Comparison of ENCODE assay signal across 1 cellular context in genomic region chr4:1802151-1802715, GRCh38.
TF ChIP-seq lines count a peak whose summit lies in the region.

No MANE protein-coding gene starts in this region.

TF ChIP-seq in HepG2, 621 proteins besides CTCF, POLR2A, EP300 and RAD21 (continued from another document and continues in another):
- TF ChIP-seq, protein P1, sequence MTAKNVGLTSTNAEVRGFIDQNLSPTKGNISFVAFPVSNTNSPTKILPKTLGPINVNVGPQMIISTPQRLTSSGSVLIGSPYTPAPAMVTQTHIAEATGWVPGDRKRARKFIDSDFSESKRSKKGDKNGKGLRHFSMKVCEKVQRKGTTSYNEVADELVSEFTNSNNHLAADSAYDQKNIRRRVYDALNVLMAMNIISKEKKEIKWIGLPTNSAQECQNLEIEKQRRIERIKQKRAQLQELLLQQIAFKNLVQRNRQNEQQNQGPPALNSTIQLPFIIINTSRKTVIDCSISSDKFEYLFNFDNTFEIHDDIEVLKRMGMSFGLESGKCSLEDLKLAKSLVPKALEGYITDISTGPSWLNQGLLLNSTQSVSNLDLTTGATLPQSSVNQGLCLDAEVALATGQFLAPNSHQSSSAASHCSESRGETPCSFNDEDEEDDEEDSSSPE (CRISPR knock-in tag; IDR thresholded peaks at IDR 0.05) = peak; percentile 59; the same call in 1 of the 2 replicates
- TF ChIP-seq ZNF160 (CRISPR knock-in tag; IDR thresholded peaks at IDR 0.05) (no peak), ZNF274 (CRISPR knock-in tag; IDR thresholded peaks at IDR 0.05) (peak; percentile 80), HNF4A (CRISPR knock-in tag; IDR thresholded peaks at IDR 0.05) (peak; percentile 86), NFIB (CRISPR knock-in tag; IDR thresholded peaks at IDR 0.05; ENCODE audit: borderline replicate concordance) (no peak), SMARCE1 (IDR thresholded peaks at IDR 0.05; ENCODE audit: borderline replicate concordance) (no peak), AGO2 (optimal IDR thresholded peaks at IDR 0.05; ENCODE audit: low read depth, low read length) (peak; percentile 83), U2AF2 (IDR thresholded peaks at IDR 0.05; ENCODE audit: low read depth, low read length) (peak; percentile 91), ZNF75D (CRISPR knock-in tag; IDR thresholded peaks at IDR 0.05; ENCODE audit: borderline replicate concordance) (no peak), TRAFD1 (CRISPR knock-in tag; IDR thresholded peaks at IDR 0.05; ENCODE audit: borderline replicate concordance) (no peak; the same call in 1 of the 2 replicates), ZNF781 (CRISPR knock-in tag; IDR thresholded peaks at IDR 0.05; ENCODE audit: borderline replicate concordance, not compliant biosample characterization) (no peak), EZH2 (conservative IDR thresholded peaks at IDR 0.05; ENCODE audit: low read depth, low read length) (no peak), KDM6A (CRISPR knock-in tag; IDR thresholded peaks at IDR 0.05; ENCODE audit: low read depth) (no peak; the same call in 1 of the 2 replicates), ZNF766 (CRISPR knock-in tag; IDR thresholded peaks at IDR 0.05; ENCODE audit: borderline replicate concordance) (no peak), GATAD1 (CRISPR knock-in tag; IDR thresholded peaks at IDR 0.05) (no peak), TEAD2 (CRISPR knock-in tag; IDR thresholded peaks at IDR 0.05) (no peak), ZNF530 (CRISPR knock-in tag; IDR thresholded peaks at IDR 0.05; ENCODE audit: low read depth) (no peak), GATA4 (IDR thresholded peaks at IDR 0.05; ENCODE audit: borderline replicate concordance, low read depth) (no peak), PPARG (CRISPR knock-in tag; conservative IDR thresholded peaks at IDR 0.05) (no peak), ATF7 (IDR thresholded peaks at IDR 0.05) (no peak), ATF7 (CRISPR knock-in tag; IDR thresholded peaks at IDR 0.05) (no peak), ZBTB8A (CRISPR knock-in tag; IDR thresholded peaks at IDR 0.05; ENCODE audit: borderline replicate concordance, low read depth) (no peak), REPIN1 (CRISPR knock-in tag; IDR thresholded peaks at IDR 0.05; ENCODE audit: borderline replicate concordance, low read depth) (peak; percentile 95), ZMYM3 (CRISPR knock-in tag; IDR thresholded peaks at IDR 0.05) (peak; percentile 40; the same call in 1 of the 2 replicates), ZMAT3 (CRISPR knock-in tag; conservative IDR thresholded peaks at IDR 0.05) (no peak), NRL (CRISPR knock-in tag; IDR thresholded peaks at IDR 0.05; ENCODE audit: borderline replicate concordance) (0 out of 2 replicates have a peak, but pooled peaks have one; percentile 20), ZNF580 (CRISPR knock-in tag; IDR thresholded peaks at IDR 0.05; ENCODE audit: borderline replicate concordance, low read depth) (no peak), ZNF598 (CRISPR knock-in tag; IDR thresholded peaks at IDR 0.05; ENCODE audit: borderline replicate concordance) (peak; percentile 68; the same call in 1 of the 2 replicates), NONO (IDR thresholded peaks at IDR 0.05) (no peak), NONO (CRISPR knock-in tag; conservative IDR thresholded peaks at IDR 0.05) (peak; percentile 77), TCF12 (IDR thresholded peaks at IDR 0.05) (no peak), TCF12 (CRISPR knock-in tag; IDR thresholded peaks at IDR 0.05) (peak; percentile 79; the same call in 1 of the 2 replicates), IRF2 (CRISPR knock-in tag; IDR thresholded peaks at IDR 0.05) (peak; percentile 14; the same call in 1 of the 2 replicates), ZNF614 (CRISPR knock-in tag; IDR thresholded peaks at IDR 0.05; ENCODE audit: borderline replicate concordance) (0 out of 2 replicates have a peak, but pooled peaks have one; percentile 15), ZSCAN30 (CRISPR knock-in tag; IDR thresholded peaks at IDR 0.05) (no peak), ZNF569 (CRISPR knock-in tag; IDR thresholded peaks at IDR 0.05; ENCODE audit: borderline replicate concordance) (no peak), PAWR (CRISPR knock-in tag; IDR thresholded peaks at IDR 0.05; ENCODE audit: borderline replicate concordance) (no peak), ARID2 (CRISPR knock-in tag; IDR thresholded peaks at IDR 0.05; ENCODE audit: borderline replicate concordance) (0 out of 2 replicates have a peak, but pooled peaks have one; percentile 45), IKZF4 (CRISPR knock-in tag; IDR thresholded peaks at IDR 0.05; ENCODE audit: borderline replicate concordance, low read depth, not compliant biosample characterization) (no peak), DDIT3 (CRISPR knock-in tag; IDR thresholded peaks at IDR 0.05) (no peak), TAF1 (CRISPR knock-in tag; IDR thresholded peaks at IDR 0.05) (peak; percentile 23; the same call in 1 of the 2 replicates), RAD51 (IDR thresholded peaks at IDR 0.05; ENCODE audit: borderline replicate concordance) (no peak), TFE3 (CRISPR knock-in tag; IDR thresholded peaks at IDR 0.05) (no peak), ZNF720 (CRISPR knock-in tag; IDR thresholded peaks at IDR 0.05) (no peak), ZNF430 (CRISPR knock-in tag; IDR thresholded peaks at IDR 0.05) (peak; percentile 59; the same call in 1 of the 2 replicates)
- TF ChIP-seq, protein P2, sequence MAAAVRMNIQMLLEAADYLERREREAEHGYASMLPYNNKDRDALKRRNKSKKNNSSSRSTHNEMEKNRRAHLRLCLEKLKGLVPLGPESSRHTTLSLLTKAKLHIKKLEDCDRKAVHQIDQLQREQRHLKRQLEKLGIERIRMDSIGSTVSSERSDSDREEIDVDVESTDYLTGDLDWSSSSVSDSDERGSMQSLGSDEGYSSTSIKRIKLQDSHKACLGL (CRISPR knock-in tag; IDR thresholded peaks at IDR 0.05) = peak; percentile 66
- TF ChIP-seq, protein P3, sequence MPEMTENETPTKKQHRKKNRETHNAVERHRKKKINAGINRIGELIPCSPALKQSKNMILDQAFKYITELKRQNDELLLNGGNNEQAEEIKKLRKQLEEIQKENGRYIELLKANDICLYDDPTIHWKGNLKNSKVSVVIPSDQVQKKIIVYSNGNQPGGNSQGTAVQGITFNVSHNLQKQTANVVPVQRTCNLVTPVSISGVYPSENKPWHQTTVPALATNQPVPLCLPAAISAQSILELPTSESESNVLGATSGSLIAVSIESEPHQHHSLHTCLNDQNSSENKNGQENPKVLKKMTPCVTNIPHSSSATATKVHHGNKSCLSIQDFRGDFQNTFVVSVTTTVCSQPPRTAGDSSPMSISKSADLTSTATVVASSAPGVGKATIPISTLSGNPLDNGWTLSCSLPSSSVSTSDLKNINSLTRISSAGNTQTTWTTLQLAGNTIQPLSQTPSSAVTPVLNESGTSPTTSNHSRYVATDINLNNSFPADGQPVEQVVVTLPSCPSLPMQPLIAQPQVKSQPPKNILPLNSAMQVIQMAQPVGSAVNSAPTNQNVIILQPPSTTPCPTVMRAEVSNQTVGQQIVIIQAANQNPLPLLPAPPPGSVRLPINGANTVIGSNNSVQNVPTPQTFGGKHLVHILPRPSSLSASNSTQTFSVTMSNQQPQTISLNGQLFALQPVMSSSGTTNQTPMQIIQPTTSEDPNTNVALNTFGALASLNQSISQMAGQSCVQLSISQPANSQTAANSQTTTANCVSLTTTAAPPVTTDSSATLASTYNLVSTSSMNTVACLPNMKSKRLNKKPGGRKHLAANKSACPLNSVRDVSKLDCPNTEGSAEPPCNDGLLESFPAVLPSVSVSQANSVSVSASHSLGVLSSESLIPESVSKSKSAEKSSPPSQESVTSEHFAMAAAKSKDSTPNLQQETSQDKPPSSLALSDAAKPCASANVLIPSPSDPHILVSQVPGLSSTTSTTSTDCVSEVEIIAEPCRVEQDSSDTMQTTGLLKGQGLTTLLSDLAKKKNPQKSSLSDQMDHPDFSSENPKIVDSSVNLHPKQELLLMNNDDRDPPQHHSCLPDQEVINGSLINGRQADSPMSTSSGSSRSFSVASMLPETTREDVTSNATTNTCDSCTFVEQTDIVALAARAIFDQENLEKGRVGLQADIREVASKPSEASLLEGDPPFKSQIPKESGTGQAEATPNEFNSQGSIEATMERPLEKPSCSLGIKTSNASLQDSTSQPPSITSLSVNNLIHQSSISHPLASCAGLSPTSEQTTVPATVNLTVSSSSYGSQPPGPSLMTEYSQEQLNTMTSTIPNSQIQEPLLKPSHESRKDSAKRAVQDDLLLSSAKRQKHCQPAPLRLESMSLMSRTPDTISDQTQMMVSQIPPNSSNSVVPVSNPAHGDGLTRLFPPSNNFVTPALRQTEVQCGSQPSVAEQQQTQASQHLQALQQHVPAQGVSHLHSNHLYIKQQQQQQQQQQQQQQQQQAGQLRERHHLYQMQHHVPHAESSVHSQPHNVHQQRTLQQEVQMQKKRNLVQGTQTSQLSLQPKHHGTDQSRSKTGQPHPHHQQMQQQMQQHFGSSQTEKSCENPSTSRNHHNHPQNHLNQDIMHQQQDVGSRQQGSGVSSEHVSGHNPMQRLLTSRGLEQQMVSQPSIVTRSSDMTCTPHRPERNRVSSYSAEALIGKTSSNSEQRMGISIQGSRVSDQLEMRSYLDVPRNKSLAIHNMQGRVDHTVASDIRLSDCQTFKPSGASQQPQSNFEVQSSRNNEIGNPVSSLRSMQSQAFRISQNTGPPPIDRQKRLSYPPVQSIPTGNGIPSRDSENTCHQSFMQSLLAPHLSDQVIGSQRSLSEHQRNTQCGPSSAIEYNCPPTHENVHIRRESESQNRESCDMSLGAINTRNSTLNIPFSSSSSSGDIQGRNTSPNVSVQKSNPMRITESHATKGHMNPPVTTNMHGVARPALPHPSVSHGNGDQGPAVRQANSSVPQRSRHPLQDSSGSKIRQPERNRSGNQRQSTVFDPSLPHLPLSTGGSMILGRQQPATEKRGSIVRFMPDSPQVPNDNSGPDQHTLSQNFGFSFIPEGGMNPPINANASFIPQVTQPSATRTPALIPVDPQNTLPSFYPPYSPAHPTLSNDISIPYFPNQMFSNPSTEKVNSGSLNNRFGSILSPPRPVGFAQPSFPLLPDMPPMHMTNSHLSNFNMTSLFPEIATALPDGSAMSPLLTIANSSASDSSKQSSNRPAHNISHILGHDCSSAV (CRISPR knock-in tag; IDR thresholded peaks at IDR 0.05; ENCODE audit: borderline replicate concordance) = no peak
- TF ChIP-seq, protein P4, sequence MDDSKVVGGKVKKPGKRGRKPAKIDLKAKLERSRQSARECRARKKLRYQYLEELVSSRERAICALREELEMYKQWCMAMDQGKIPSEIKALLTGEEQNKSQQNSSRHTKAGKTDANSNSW (CRISPR knock-in tag; IDR thresholded peaks at IDR 0.05; ENCODE audit: borderline replicate concordance) = no peak
- TF ChIP-seq, protein P5, sequence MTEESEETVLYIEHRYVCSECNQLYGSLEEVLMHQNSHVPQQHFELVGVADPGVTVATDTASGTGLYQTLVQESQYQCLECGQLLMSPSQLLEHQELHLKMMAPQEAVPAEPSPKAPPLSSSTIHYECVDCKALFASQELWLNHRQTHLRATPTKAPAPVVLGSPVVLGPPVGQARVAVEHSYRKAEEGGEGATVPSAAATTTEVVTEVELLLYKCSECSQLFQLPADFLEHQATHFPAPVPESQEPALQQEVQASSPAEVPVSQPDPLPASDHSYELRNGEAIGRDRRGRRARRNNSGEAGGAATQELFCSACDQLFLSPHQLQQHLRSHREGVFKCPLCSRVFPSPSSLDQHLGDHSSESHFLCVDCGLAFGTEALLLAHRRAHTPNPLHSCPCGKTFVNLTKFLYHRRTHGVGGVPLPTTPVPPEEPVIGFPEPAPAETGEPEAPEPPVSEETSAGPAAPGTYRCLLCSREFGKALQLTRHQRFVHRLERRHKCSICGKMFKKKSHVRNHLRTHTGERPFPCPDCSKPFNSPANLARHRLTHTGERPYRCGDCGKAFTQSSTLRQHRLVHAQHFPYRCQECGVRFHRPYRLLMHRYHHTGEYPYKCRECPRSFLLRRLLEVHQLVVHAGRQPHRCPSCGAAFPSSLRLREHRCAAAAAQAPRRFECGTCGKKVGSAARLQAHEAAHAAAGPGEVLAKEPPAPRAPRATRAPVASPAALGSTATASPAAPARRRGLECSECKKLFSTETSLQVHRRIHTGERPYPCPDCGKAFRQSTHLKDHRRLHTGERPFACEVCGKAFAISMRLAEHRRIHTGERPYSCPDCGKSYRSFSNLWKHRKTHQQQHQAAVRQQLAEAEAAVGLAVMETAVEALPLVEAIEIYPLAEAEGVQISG (CRISPR knock-in tag; IDR thresholded peaks at IDR 0.05) = peak; percentile 57
- TF ChIP-seq, protein P6, sequence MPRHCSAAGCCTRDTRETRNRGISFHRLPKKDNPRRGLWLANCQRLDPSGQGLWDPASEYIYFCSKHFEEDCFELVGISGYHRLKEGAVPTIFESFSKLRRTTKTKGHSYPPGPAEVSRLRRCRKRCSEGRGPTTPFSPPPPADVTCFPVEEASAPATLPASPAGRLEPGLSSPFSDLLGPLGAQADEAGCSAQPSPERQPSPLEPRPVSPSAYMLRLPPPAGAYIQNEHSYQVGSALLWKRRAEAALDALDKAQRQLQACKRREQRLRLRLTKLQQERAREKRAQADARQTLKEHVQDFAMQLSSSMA (CRISPR knock-in tag; IDR thresholded peaks at IDR 0.05) = 0 out of 2 replicates have a peak, but pooled peaks have one; percentile 45
